1 cellular context compared by ENCODE assay signal in the genomic region with DNA sequence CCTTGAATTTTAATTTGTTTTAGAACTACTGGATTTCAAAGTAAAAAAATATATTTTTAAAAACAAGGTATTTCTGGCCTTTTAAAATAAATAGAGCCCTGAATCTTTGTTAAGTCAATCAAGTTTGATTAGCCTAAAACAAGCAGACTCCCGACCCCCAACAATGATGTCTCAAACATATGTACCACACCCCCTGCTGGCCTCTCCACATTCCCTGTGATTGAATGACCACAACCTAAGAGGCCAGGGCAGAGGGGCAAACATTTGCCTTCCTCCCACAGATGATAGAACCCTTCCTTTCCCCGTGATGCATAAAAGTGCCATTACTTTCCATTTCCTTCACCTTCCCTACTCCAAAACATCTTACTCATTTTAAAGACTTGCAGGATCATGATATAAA.
TF ChIP-seq lines count a peak whose summit lies in the region.

No MANE protein-coding gene starts in this region.

TF ChIP-seq in SK-N-SH treated with all-trans-retinoic acid at 6 μM for 48 hours, 23 proteins besides CTCF, POLR2A, EP300 and RAD21 (continued from another document):
- no peak for TF ChIP-seq ESRRG (CRISPR knock-in tag; IDR thresholded peaks at IDR 0.05)
- no peak for TF ChIP-seq PPARA (CRISPR knock-in tag; IDR thresholded peaks at IDR 0.05; ENCODE audit: borderline replicate concordance)
